ENCODE assay signal across 21 cellular contexts in the genomic region with DNA sequence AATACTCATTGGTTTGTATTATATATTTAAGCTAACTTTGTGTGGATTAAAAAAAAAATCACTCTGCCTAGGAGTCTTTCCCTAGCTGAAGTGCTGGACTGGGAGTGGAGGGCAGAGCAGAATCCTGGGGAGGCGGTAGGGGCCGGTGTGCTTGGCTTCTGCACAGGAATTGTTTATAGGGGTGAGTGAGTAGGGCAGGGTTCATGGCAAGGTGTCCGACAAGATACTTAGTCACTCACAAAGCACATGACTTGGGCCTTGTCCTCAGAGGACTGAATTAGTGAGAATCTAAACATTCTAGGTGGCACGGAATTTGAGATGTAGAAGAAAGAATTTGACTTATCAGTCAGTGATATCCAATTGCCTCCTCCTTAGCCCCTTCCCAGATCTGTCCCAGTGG. TPM values are rescaled to one million over a fixed set of nuclear protein-coding genes. Genes with fewer than 3 reads are reported as not detected.
DNase-seq lines count a peak whose midpoint lies in the region; TF ChIP-seq lines count a peak whose summit lies in the region.
"Had no signal": no experiment of that assay in that cellular context is flagged by ENCODE, and none has a peak within 500 bp of the region (broad histone marks: within the 10 kb centered on the region; RNA-seq: fewer than 3 reads in every experiment).

No MANE protein-coding gene starts in this region.

- no peaks in the 10 kb centered on the region for H3K27me3 ChIP-seq in MG63
- H3K27me3 ChIP-seq in left ventricle myocardium inferior (ENCODE audit: low read depth) = no peaks in the 10 kb centered on the region
- H3K27me3 ChIP-seq: BLaER1 had no signal

- DNase-seq in A172 (ENCODE audit: low spot score) (peak; percentile 51), MG63 (peak; percentile 26), left ventricle myocardium inferior (no peak), mesothelial cell of epicardium (ENCODE audit: low spot score in 2 of 2, unreplicated experiment in 2 of 2) (no peak), OCI-M1 (lab: John Stamatoyannopoulos, UW) (no peak), DMS79 (lab: John Stamatoyannopoulos, UW) (no peak), NCI-H2081 (lab: John Stamatoyannopoulos, UW) (no peak)
- DNase-seq in stimulated activated CD4-positive, alpha-beta T cell treated with anti-CD3 and anti-CD28 coated beads, Interleukin-1b, Interleukin-23, amount 100 ng/mL, for 48 hours = no peak
- DNase-seq: activated CD4-positive, alpha-beta T cell treated with anti-CD3 and anti-CD28 coated beads, Interleukin-2, amount 10 ng/mL, durations not matched to agents 7 days and 5 days; activated effector memory CD4-positive, alpha-beta T cell treated with anti-CD3 and anti-CD28 coated beads, Interleukin-2, amount 50 U/mL, for 16 hours; amygdala; GF-D8; H7; NCI-H1092; NCI-H2107; NCI-H526; SHP77 treated with DMSO at 0.1 percent for 48 hours; substantia nigra had no signal

- peak overlapping the region; percentile 3 for H3K27ac Mint-ChIP-seq in mesothelial cell of epicardium
- H3K27ac Mint-ChIP-seq: activated CD4-positive, alpha-beta T cell treated with anti-CD3 and anti-CD28 coated beads, Interleukin-2, amount 10 ng/mL, durations not matched to agents 7 days and 5 days had no signal

- H3K36me3 ChIP-seq in MG63 (no peaks in the 10 kb centered on the region), left ventricle myocardium inferior (no peaks in the 10 kb centered on the region)
- H3K36me3 ChIP-seq: BLaER1 had no signal

- no peaks in the 10 kb centered on the region for H3K36me3 Mint-ChIP-seq in mesothelial cell of epicardium

- peaks cover 46% of the 10 kb centered on the region for H3K4me1 Mint-ChIP-seq in mesothelial cell of epicardium

- H3K9me3 ChIP-seq in MG63 (no peaks in the 10 kb centered on the region), left ventricle myocardium inferior (replicated peaks) (no peaks in the 10 kb centered on the region)
- H3K9me3 ChIP-seq: A549, BLaER1 had no signal

- TF ChIP-seq CTCF in left ventricle myocardium inferior (IDR thresholded peaks at IDR 0.05; ENCODE audit: borderline replicate concordance) (no peak), mesothelial cell of epicardium (IDR thresholded peaks at IDR 0.05; ENCODE audit: unreplicated experiment) (no peak)

- intact Hi-C loops in left ventricle myocardium inferior (cut with micrococcal nuclease) = no loop called here

- no peak overlapping the region for H3K4me3 Mint-ChIP-seq in mesothelial cell of epicardium
- H3K4me3 Mint-ChIP-seq: activated CD4-positive, alpha-beta T cell treated with anti-CD3 and anti-CD28 coated beads, Interleukin-2, amount 10 ng/mL, durations not matched to agents 7 days and 5 days; central memory CD8-positive, alpha-beta T cell had no signal

- H3K9me3 Mint-ChIP-seq in mesothelial cell of epicardium = no peaks in the 10 kb centered on the region
- H3K9me3 Mint-ChIP-seq: activated CD4-positive, alpha-beta T cell treated with anti-CD3 and anti-CD28 coated beads, Interleukin-2, amount 10 ng/mL, durations not matched to agents 7 days and 5 days; central memory CD8-positive, alpha-beta T cell had no signal

- H3K4me1 ChIP-seq in left ventricle myocardium inferior = peaks cover 92% of the 10 kb centered on the region
- H3K4me1 ChIP-seq: BLaER1 had no signal

- H3K4me3 ChIP-seq in MG63 (no peak overlapping the region), left ventricle myocardium inferior (no peak overlapping the region)
- H3K4me3 ChIP-seq: A549, BLaER1 had no signal

- H3K27me3 Mint-ChIP-seq in mesothelial cell of epicardium (ENCODE audit: low read depth) = no peaks in the 10 kb centered on the region
- H3K27me3 Mint-ChIP-seq: activated CD4-positive, alpha-beta T cell treated with anti-CD3 and anti-CD28 coated beads, Interleukin-2, amount 10 ng/mL, durations not matched to agents 7 days and 5 days; central memory CD8-positive, alpha-beta T cell had no signal

- H3K27ac ChIP-seq in left ventricle myocardium inferior (replicated peaks) = peak overlapping the region; percentile 85
- H3K27ac ChIP-seq: A549, BLaER1 had no signal

RNA-seq across cellular contexts. Expression of a gene that starts 32.2 kb away (rescaled TPM):
- 8.0 and 10.8 TPM in 2 replicates for total RNA-seq in A172 (2014; rRNA removed; shearing (Covaris generic))
- total RNA-seq in MG63 (2014; rRNA removed; shearing (Covaris generic); ENCODE audit: low replicate concordance) = 7.7 and 11.1 TPM in 2 replicates
- 44.0 TPM for total RNA-seq in left ventricle myocardium inferior
- 31.4 to 32.9 TPM (median 32.1 TPM) in 3 replicates for total RNA-seq in mesothelial cell of epicardium

Comparison
In these comparisons a context has a peak if more than half of its experiments do, and no peak if none do; other contexts are left out.
1. DNase-seq: peak in A172 (single experiment) and MG63 (single experiment); none in left ventricle myocardium inferior (single experiment), mesothelial cell of epicardium (0 of 2), OCI-M1 (single experiment), DMS79 (single experiment), NCI-H2081 (0 of 2) and stimulated activated CD4-positive, alpha-beta T cell treated with anti-CD3 and anti-CD28 coated beads, Interleukin-1b, Interleukin-23, amount 100 ng/mL, for 48 hours (single experiment).